In the genomic region with DNA sequence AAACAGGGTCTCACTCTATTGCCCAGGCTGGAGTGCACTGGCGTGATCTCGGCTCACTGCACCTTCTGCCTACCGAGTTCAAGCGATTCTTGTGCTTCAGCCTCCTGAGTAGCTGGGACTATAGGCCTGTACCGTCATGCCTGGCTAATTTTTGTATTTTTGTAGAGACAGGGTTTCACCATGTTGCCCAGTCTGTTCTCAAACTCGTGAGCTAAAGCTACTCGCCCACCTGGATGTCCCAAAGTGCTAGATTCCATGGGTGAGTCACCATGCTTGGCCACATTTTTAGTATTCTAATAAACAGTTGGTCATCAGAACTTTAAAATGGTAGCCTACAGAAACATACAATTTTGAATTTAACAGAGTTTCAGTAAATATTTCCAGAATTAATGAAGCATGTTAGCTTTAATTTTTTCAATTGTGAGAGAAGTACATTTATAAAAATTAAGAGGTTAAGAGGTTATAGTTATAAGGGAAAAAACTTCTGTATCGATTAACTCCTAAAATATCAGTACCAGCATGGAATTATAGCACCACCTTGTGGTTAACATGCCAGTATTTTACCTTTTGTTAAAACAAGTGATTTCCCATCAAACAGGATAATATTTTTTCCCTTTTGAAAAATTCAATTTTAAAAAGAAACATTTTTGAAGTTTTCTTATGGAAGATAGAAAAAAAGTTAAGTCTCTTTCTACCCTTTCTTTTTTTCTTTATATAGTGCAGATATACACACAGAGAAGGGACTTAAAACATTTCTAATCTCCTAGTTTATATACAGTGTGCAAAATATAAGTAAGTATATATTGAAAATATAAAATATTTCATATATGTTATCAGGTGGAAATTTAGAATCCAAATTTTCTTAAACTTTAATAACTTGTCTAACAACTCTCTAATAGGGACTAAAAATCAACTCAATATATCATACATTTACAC, we compare ENCODE assay signal across 1 cellular context.
TF ChIP-seq lines count a peak whose summit lies in the region.

No MANE protein-coding gene starts in this region.

TF ChIP-seq in GM12878, 131 proteins besides CTCF, POLR2A, EP300 and RAD21 (continued from another document):
- TF ChIP-seq, protein P1, sequence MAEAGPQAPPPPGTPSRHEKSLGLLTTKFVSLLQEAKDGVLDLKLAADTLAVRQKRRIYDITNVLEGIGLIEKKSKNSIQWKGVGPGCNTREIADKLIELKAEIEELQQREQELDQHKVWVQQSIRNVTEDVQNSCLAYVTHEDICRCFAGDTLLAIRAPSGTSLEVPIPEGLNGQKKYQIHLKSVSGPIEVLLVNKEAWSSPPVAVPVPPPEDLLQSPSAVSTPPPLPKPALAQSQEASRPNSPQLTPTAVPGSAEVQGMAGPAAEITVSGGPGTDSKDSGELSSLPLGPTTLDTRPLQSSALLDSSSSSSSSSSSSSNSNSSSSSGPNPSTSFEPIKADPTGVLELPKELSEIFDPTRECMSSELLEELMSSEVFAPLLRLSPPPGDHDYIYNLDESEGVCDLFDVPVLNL (IDR thresholded peaks at IDR 0.05; ENCODE audit: low read depth, low read length): no peak
- TF ChIP-seq HDGF (IDR thresholded peaks at IDR 0.05) (no peak), KDM1A (IDR thresholded peaks at IDR 0.05; ENCODE audit: borderline replicate concordance) (no peak)
